Comparison of ENCODE assay signal across 9 cellular contexts in genomic region chr10:77974396-77975074, GRCh38. TPM values are rescaled to one million over a fixed set of nuclear protein-coding genes. Genes with fewer than 3 reads are reported as not detected.
DNase-seq lines count a peak whose midpoint lies in the region; ATAC-seq, FAIRE-seq and TF ChIP-seq lines count a peak whose summit lies in the region.
"Had no signal": no experiment of that assay in that cellular context is flagged by ENCODE, and none has a peak within 500 bp of the region (broad histone marks: within the 10 kb centered on the region; RNA-seq: fewer than 3 reads in every experiment).

No MANE protein-coding gene starts in this region.

- H3K27ac ChIP-seq in brain microvascular endothelial cell (no peak overlapping the region), HepG2 (ENCODE audit: extremely low read length, insufficient read depth, low read length) (peak overlapping the region; percentile 34)
- no peak overlapping the region for H3K27ac ChIP-seq in CD8-positive, alpha-beta T cell (ENCODE audit: low read depth, low read length)

- intact Hi-C loops in HepG2 (cut with micrococcal nuclease; ENCODE audit: unreplicated experiment) = loop anchor here (5.0 kb wide), 2 partner anchors 47 to 67 kb away; partner anchors contain the start of gene DLG5
- intact Hi-C loops in CD8-positive, alpha-beta T cell (cut with DNase I, micrococcal nuclease) = no loop called here

- H3K36me3 ChIP-seq in brain microvascular endothelial cell (replicated peaks) = peaks cover 38% of the 10 kb centered on the region
- H3K36me3 ChIP-seq in HepG2 (replicated peaks in 1 of 2; ENCODE audit: control insufficient read depth in 1 of 2, insufficient read depth in 2 of 2, low read length in 2 of 2) = peaks cover 14 to 29% of the 10 kb centered on the region in 2 experiments; a peak in 4 of 5 replicates
- H3K36me3 ChIP-seq in CD8-positive, alpha-beta T cell (ENCODE audit: insufficient read depth, low read length) = peaks cover 14% of the 10 kb centered on the region

- H3K79me2 ChIP-seq in HepG2 (ENCODE audit: insufficient read depth, low read length) = no peaks in the 10 kb centered on the region

- TF ChIP-seq CTCF in HFFc6 (IDR thresholded peaks at IDR 0.05) = peak; percentile 71
- TF ChIP-seq CTCF in brain microvascular endothelial cell (IDR thresholded peaks at IDR 0.05; ENCODE audit: low read depth, low read length, missing control alignments) = peak; percentile 72
- TF ChIP-seq CTCF in HepG2 (CRISPR knock-in tag; IDR thresholded peaks at IDR 0.05) = peak; percentile 56
- no peak for TF ChIP-seq CTCF in CD8-positive, alpha-beta T cell (IDR thresholded peaks at IDR 0.05)

- H2AFZ ChIP-seq in HepG2 (ENCODE audit: low read length) = no peak overlapping the region

- POLR2A ChIA-PET in HepG2 (lab: Yijun Ruan, JAX) = interaction anchor here (0.8 kb wide), 1 partner anchor 47 kb away, joined by 3 read pairs; no protein-coding TSS in a partner anchor
- POLR2A ChIA-PET in CD8-positive, alpha-beta T cell (lab: Charles Lee) = interaction anchor here (0.6 kb wide), 1 partner anchor 55 kb away, joined by 5 read pairs; no protein-coding TSS in a partner anchor

- no peaks in the 10 kb centered on the region for H3K9me3 Mint-ChIP-seq in HFFc6
- no peaks in the 10 kb centered on the region for H3K9me3 Mint-ChIP-seq in CD8-positive, alpha-beta T cell

- no peak overlapping the region for H3K9ac ChIP-seq in HepG2 (ENCODE audit: insufficient read depth, low read depth, low read length)

- no peak overlapping the region for H3K4me3 Mint-ChIP-seq in HFFc6
- H3K4me3 Mint-ChIP-seq in CD8-positive, alpha-beta T cell = no peak overlapping the region

- TF ChIP-seq POLR2A in HepG2 (IDR thresholded peaks at IDR 0.05; ENCODE audit: insufficient read depth in 1 of 2, low read depth in 2 of 2, low read length in 2 of 2) = no peak

- no peak overlapping the region for H3K4me3 ChIP-seq in brain microvascular endothelial cell (ENCODE audit: low read depth, low read length)
- H3K4me3 ChIP-seq in HepG2 (replicated peaks in 1 of 3; ENCODE audit: insufficient read depth in 1 of 3, low read depth in 2 of 3, low read length in 3 of 3) = no peak overlapping the region
- H3K4me3 ChIP-seq in CD8-positive, alpha-beta T cell (ENCODE audit: low read depth, low read length) = no peak overlapping the region

- TF ChIP-seq EP300 in HepG2 (IDR thresholded peaks at IDR 0.05; ENCODE audit: low read depth in 2 of 2, low read length in 2 of 2) (no peak), HepG2 (CRISPR knock-in tag; IDR thresholded peaks at IDR 0.05; ENCODE audit: borderline replicate concordance) (no peak)

- no peak overlapping the region; the same call in 1 of the 2 replicates for H3K27ac Mint-ChIP-seq in HFFc6
- no peak overlapping the region for H3K27ac Mint-ChIP-seq in CD8-positive, alpha-beta T cell

- peaks cover 31% of the 10 kb centered on the region for H3K36me3 Mint-ChIP-seq in HFFc6 (ENCODE audit: low read depth)
- H3K36me3 Mint-ChIP-seq in CD8-positive, alpha-beta T cell = peaks cover 48% of the 10 kb centered on the region

- H3K9me3 ChIP-seq in HepG2 (ENCODE audit: low read length) = no peaks in the 10 kb centered on the region
- H3K9me3 ChIP-seq in CD8-positive, alpha-beta T cell (ENCODE audit: low read length) = no peaks in the 10 kb centered on the region

- 0 out of 2 replicates have a peak, but pooled peaks have one; percentile 49 for TF ChIP-seq RAD21 in HepG2 (CRISPR knock-in tag; IDR thresholded peaks at IDR 0.05)

- in situ Hi-C loops in brain microvascular endothelial cell (cut with HindIII; ENCODE audit: low pct_ligation_motif_present, low sequenced_read_pairs) = no loop called here
- in situ Hi-C loops in HepG2 (cut with HindIII; ENCODE audit: extremely low pct_ligation_motif_present, low pct_unique_long_range_greater_than_20kb) = loop anchor here (5.0 kb wide), 2 partner anchors 67 to 127 kb away; no protein-coding TSS in a partner anchor

- peaks cover 41% of the 10 kb centered on the region for H3K4me1 Mint-ChIP-seq in HFFc6 (ENCODE audit: low read depth)
- peaks cover 10% of the 10 kb centered on the region for H3K4me1 Mint-ChIP-seq in CD8-positive, alpha-beta T cell (ENCODE audit: low read depth)

- H3K4me1 ChIP-seq in HepG2 (ENCODE audit: insufficient read depth, low read length) = peaks cover 58% of the 10 kb centered on the region
- H3K4me1 ChIP-seq in CD8-positive, alpha-beta T cell (ENCODE audit: insufficient read depth, low read length) = peaks cover 8% of the 10 kb centered on the region

- H3K4me2 ChIP-seq in HepG2 (ENCODE audit: low read depth, low read length) = no peak overlapping the region

- ATAC-seq in HepG2 (peak; percentile 42), HG02763 (IDR thresholded peaks at IDR 0.05; ENCODE audit: unreplicated experiment) (no peak)
- no peak for ATAC-seq in CD8-positive, alpha-beta T cell

- no peaks in the 10 kb centered on the region for H3K27me3 ChIP-seq in brain microvascular endothelial cell (replicated peaks)
- no peaks in the 10 kb centered on the region for H3K27me3 ChIP-seq in HepG2 (ENCODE audit: control insufficient read depth in 1 of 2, insufficient read depth in 2 of 2, low read length in 2 of 2)
- H3K27me3 ChIP-seq in CD8-positive, alpha-beta T cell (ENCODE audit: insufficient read depth, low read length) = no peaks in the 10 kb centered on the region

- WGBS in HepG2 (ENCODE audit: low lambda C conversion rate) = 78% methylated on average over 8 of the region's 8 CpGs

- H3K27me3 Mint-ChIP-seq in HFFc6 (ENCODE audit: insufficient read depth) = no peaks in the 10 kb centered on the region
- H3K27me3 Mint-ChIP-seq in CD8-positive, alpha-beta T cell (ENCODE audit: low read depth) = no peaks in the 10 kb centered on the region

- H4K20me1 ChIP-seq in HepG2 (ENCODE audit: insufficient read depth, low read length) = no peaks in the 10 kb centered on the region

- peak; percentile 67 for FAIRE-seq in HepG2 (lab: Jason Lieb, UNC)
- FAIRE-seq: GM18507 had no signal

- CTCF ChIA-PET in HepG2 (lab: Yijun Ruan, JAX; ENCODE audit: low intra/inter-chr PET ratio, low total read pairs) = interaction anchor here (0.7 to 1.3 kb wide), 3 partner anchors 67 to 130 kb away, joined by 3 to 5 read pairs (median 3); no protein-coding TSS in a partner anchor
- CTCF ChIA-PET in CD8-positive, alpha-beta T cell (lab: Charles Lee) = interaction anchor here (1.1 kb wide), 1 partner anchor 127 kb away, joined by 5 read pairs; no protein-coding TSS in a partner anchor

- BruUV-seq in HepG2 (replicated peaks; lab: Mats Ljungman, UMichigan) = no TSS peak

- DNase-seq in AG08396 (ENCODE audit: low spot score) (peak; percentile 45), HFFc6 (no peak), brain microvascular endothelial cell (peak; percentile 53), HepG2 (ENCODE audit: low spot score) (peak; percentile 52), ureter (ENCODE audit: low spot score) (no peak), hypothalamus (lab: John Stamatoyannopoulos, UW) (no peak)
- no peak for DNase-seq in CD8-positive, alpha-beta T cell

RNA-seq across cellular contexts. Expression of gene DLG5, which starts 48.0 kb away (rescaled TPM):
- total RNA-seq in HFFc6 (2021; fragmentation: NEBNext Ultra II Directional; extraction: Animal tissue kit (Norgen Biotek cat#: 25700)) = 10 to 100 TPM; 48.2 to 52.9 (median 49.7) TPM
- total RNA-seq in HepG2 (2016; rRNA removed; fragmentation: Illumina TruSeq; extraction: Trizol) (15.1 and 15.5 TPM in 2 replicates), ureter (75.7 TPM)
- total RNA-seq in HepG2 (2016; cell fraction: cytosol; rRNA removed; fragmentation: Illumina TruSeq; extraction: Trizol; ENCODE audit: low read depth) = 4.8 and 5.9 TPM in 2 replicates
- total RNA-seq in HepG2 (2016; cell fraction: insoluble cytoplasmic fraction; rRNA removed; fragmentation: Illumina TruSeq; extraction: Trizol) = 13.9 and 15.8 TPM in 2 replicates
- total RNA-seq in HepG2 (2016; cell fraction: membrane; rRNA removed; fragmentation: Illumina TruSeq; extraction: Trizol) = 6.6 and 7.8 TPM in 2 replicates
- total RNA-seq in HepG2 (2016; cell fraction: nucleus; rRNA removed; fragmentation: Illumina TruSeq; extraction: Trizol) = 18.8 and 22.2 TPM in 2 replicates
- 18.2 and 20.9 TPM in 2 replicates for polyA plus RNA-seq in HepG2 (2011; rRNA removed)
- 11.7 and 13.7 TPM in 2 replicates for polyA plus RNA-seq in HepG2 (2011; cell fraction: cytosol; rRNA removed)
- 164 and 167 TPM in 2 replicates for polyA plus RNA-seq in HepG2 (2011; cell fraction: nucleus; rRNA removed)
- 15.1 and 34.9 TPM in 2 replicates for polyA plus RNA-seq in HepG2 (2012)
- 1.1 TPM in 2 replicates for polyA plus RNA-seq in HepG2 (2016; cell fraction: cytosol; fragmentation: Illumina TruSeq; extraction: Trizol; ENCODE audit: low read depth)
- 16.9 and 19.7 TPM in 2 replicates for polyA plus RNA-seq in HepG2 (2016; cell fraction: insoluble cytoplasmic fraction; fragmentation: Illumina TruSeq; extraction: Trizol; ENCODE audit: low read depth)
- polyA plus RNA-seq in HepG2 (2016; cell fraction: membrane; fragmentation: Illumina TruSeq; extraction: Trizol; ENCODE audit: low read depth) = 3.0 and 4.2 TPM in 2 replicates
- 49.2 and 54.4 TPM in 2 replicates for polyA plus RNA-seq in HepG2 (2016; cell fraction: nucleus; fragmentation: Illumina TruSeq; extraction: Trizol; ENCODE audit: insufficient read depth, low read depth)
- polyA minus RNA-seq in HepG2 (2011; rRNA and poly(A)+ RNA removed; ENCODE audit: low replicate concordance) = 19.1 and 24.2 TPM in 2 replicates
- polyA minus RNA-seq in HepG2 (2011; cell fraction: cytosol; rRNA and poly(A)+ RNA removed) = 12.4 and 14.9 TPM in 2 replicates
- polyA minus RNA-seq in HepG2 (2011; cell fraction: nucleus; rRNA and poly(A)+ RNA removed) = 29.7 and 35.3 TPM in 2 replicates
- total RNA-seq in CD8-positive, alpha-beta T cell = 1 to 10 TPM; 5.5 to 6.3 TPM

RNA-seq across cellular contexts. Expression of gene POLR3A, which starts 54.8 kb away (rescaled TPM):
- 10 to 100 TPM; 18.0 to 21.0 (median 19.8) TPM for total RNA-seq in HFFc6 (2021; fragmentation: NEBNext Ultra II Directional; extraction: Animal tissue kit (Norgen Biotek cat#: 25700))
- total RNA-seq in HepG2 (2016; rRNA removed; fragmentation: Illumina TruSeq; extraction: Trizol) = 19.2 and 26.3 TPM in 2 replicates
- 6.3 TPM in 2 replicates for total RNA-seq in HepG2 (2016; cell fraction: cytosol; rRNA removed; fragmentation: Illumina TruSeq; extraction: Trizol; ENCODE audit: low read depth)
- total RNA-seq in HepG2 (2016; cell fraction: insoluble cytoplasmic fraction; rRNA removed; fragmentation: Illumina TruSeq; extraction: Trizol) = 18.7 and 24.8 TPM in 2 replicates
- total RNA-seq in HepG2 (2016; cell fraction: membrane; rRNA removed; fragmentation: Illumina TruSeq; extraction: Trizol) = 8.1 and 8.7 TPM in 2 replicates
- total RNA-seq in HepG2 (2016; cell fraction: nucleus; rRNA removed; fragmentation: Illumina TruSeq; extraction: Trizol) = 26.9 and 33.4 TPM in 2 replicates
- polyA plus RNA-seq in HepG2 (2011; rRNA removed) = 13.2 and 13.6 TPM in 2 replicates
- 10.1 and 11.6 TPM in 2 replicates for polyA plus RNA-seq in HepG2 (2011; cell fraction: cytosol; rRNA removed)
- 13.4 and 15.1 TPM in 2 replicates for polyA plus RNA-seq in HepG2 (2011; cell fraction: nucleus; rRNA removed)
- polyA plus RNA-seq in HepG2 (2012) = 13.5 and 15.5 TPM in 2 replicates
- 1.0 and 1.3 TPM in 2 replicates for polyA plus RNA-seq in HepG2 (2016; cell fraction: cytosol; fragmentation: Illumina TruSeq; extraction: Trizol; ENCODE audit: low read depth)
- polyA plus RNA-seq in HepG2 (2016; cell fraction: insoluble cytoplasmic fraction; fragmentation: Illumina TruSeq; extraction: Trizol; ENCODE audit: low read depth) = 19.3 and 20.6 TPM in 2 replicates
- 2.3 and 3.0 TPM in 2 replicates for polyA plus RNA-seq in HepG2 (2016; cell fraction: membrane; fragmentation: Illumina TruSeq; extraction: Trizol; ENCODE audit: low read depth)
- 28.5 and 29.9 TPM in 2 replicates for polyA plus RNA-seq in HepG2 (2016; cell fraction: nucleus; fragmentation: Illumina TruSeq; extraction: Trizol; ENCODE audit: insufficient read depth, low read depth)
- 29.5 and 34.2 TPM in 2 replicates for polyA minus RNA-seq in HepG2 (2011; rRNA and poly(A)+ RNA removed; ENCODE audit: low replicate concordance)
- 26.9 and 33.1 TPM in 2 replicates for polyA minus RNA-seq in HepG2 (2011; cell fraction: cytosol; rRNA and poly(A)+ RNA removed)
- polyA minus RNA-seq in HepG2 (2011; cell fraction: nucleus; rRNA and poly(A)+ RNA removed) = 65.7 and 71.6 TPM in 2 replicates
- 20.6 TPM for total RNA-seq in ureter
- total RNA-seq in CD8-positive, alpha-beta T cell = 1 to 10 TPM; 5.9 to 7.0 TPM

RNA-seq across cellular contexts. Expression of gene RPS24, which starts 59.1 kb away (rescaled TPM):
- total RNA-seq in HFFc6 (2021; fragmentation: NEBNext Ultra II Directional; extraction: Animal tissue kit (Norgen Biotek cat#: 25700)) = 1,000 to 10,000 TPM; 1,111 to 1,416 (median 1,288) TPM
- total RNA-seq in HepG2 (2016; rRNA removed; fragmentation: Illumina TruSeq; extraction: Trizol) = 2,690 and 3,176 TPM in 2 replicates
- total RNA-seq in HepG2 (2016; cell fraction: cytosol; rRNA removed; fragmentation: Illumina TruSeq; extraction: Trizol; ENCODE audit: low read depth) = 3,443 and 3,899 TPM in 2 replicates
- total RNA-seq in HepG2 (2016; cell fraction: insoluble cytoplasmic fraction; rRNA removed; fragmentation: Illumina TruSeq; extraction: Trizol) = 2,643 and 3,338 TPM in 2 replicates
- 5,731 and 5,852 TPM in 2 replicates for total RNA-seq in HepG2 (2016; cell fraction: membrane; rRNA removed; fragmentation: Illumina TruSeq; extraction: Trizol)
- 895 and 969 TPM in 2 replicates for total RNA-seq in HepG2 (2016; cell fraction: nucleus; rRNA removed; fragmentation: Illumina TruSeq; extraction: Trizol)
- polyA plus RNA-seq in HepG2 (2011; rRNA removed) = 2,639 and 3,319 TPM in 2 replicates
- 3,964 and 5,129 TPM in 2 replicates for polyA plus RNA-seq in HepG2 (2011; cell fraction: cytosol; rRNA removed)
- polyA plus RNA-seq in HepG2 (2011; cell fraction: nucleus; rRNA removed) = 933 and 1,313 TPM in 2 replicates
- 4,478 and 4,556 TPM in 2 replicates for polyA plus RNA-seq in HepG2 (2012)
- 4,871 and 5,001 TPM in 2 replicates for polyA plus RNA-seq in HepG2 (2016; cell fraction: cytosol; fragmentation: Illumina TruSeq; extraction: Trizol; ENCODE audit: low read depth)
- 3,512 and 4,058 TPM in 2 replicates for polyA plus RNA-seq in HepG2 (2016; cell fraction: insoluble cytoplasmic fraction; fragmentation: Illumina TruSeq; extraction: Trizol; ENCODE audit: low read depth)
- polyA plus RNA-seq in HepG2 (2016; cell fraction: membrane; fragmentation: Illumina TruSeq; extraction: Trizol; ENCODE audit: low read depth) = 5,657 and 5,670 TPM in 2 replicates
- 1,685 and 1,837 TPM in 2 replicates for polyA plus RNA-seq in HepG2 (2016; cell fraction: nucleus; fragmentation: Illumina TruSeq; extraction: Trizol; ENCODE audit: insufficient read depth, low read depth)
- 161 and 446 TPM in 2 replicates for polyA minus RNA-seq in HepG2 (2011; rRNA and poly(A)+ RNA removed; ENCODE audit: low replicate concordance)
- polyA minus RNA-seq in HepG2 (2011; cell fraction: cytosol; rRNA and poly(A)+ RNA removed) = 641 and 802 TPM in 2 replicates
- 344 and 614 TPM in 2 replicates for polyA minus RNA-seq in HepG2 (2011; cell fraction: nucleus; rRNA and poly(A)+ RNA removed)
- 2,044 TPM for total RNA-seq in ureter
- total RNA-seq in CD8-positive, alpha-beta T cell = 1,000 to 10,000 TPM; 1,832 to 1,931 TPM

Comparison
In these comparisons a context has a peak if more than half of its experiments do, and no peak if none do; other contexts are left out.
1. DNase-seq: peak in AG08396 (single experiment), brain microvascular endothelial cell (single experiment) and HepG2 (single experiment); none in HFFc6 (single experiment), ureter (single experiment), CD8-positive, alpha-beta T cell (0 of 7) and hypothalamus (0 of 51).